31 cellular contexts compared by ENCODE assay signal in the genomic region with DNA sequence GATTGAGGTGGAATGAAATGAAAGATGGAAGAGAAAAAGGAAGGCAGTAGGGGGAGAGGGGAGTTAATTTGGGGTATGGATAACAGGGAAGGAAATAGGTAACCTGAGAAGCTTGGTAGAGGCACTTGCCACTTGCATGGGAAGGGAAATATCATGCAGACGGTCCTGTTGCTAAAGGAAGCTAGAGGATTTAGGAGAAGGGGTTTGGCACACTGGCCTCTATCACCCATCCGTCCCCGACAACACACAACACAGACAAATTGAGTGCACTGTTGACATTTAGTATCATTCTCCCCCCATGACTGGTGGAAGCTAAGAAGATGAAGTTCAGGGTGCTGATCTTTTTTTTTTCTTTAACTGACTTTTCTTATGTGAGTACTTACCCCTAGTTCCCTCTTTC. TPM values are rescaled to one million over a fixed set of nuclear protein-coding genes. Genes with fewer than 3 reads are reported as not detected.
DNase-seq lines count a peak whose midpoint lies in the region.
"Had no signal": no experiment of that assay in that cellular context is flagged by ENCODE, and none has a peak within 500 bp of the region (broad histone marks: within the 10 kb centered on the region; RNA-seq: fewer than 3 reads in every experiment).

No MANE protein-coding gene starts in this region.

- DNase-seq in activated naive CD4-positive, alpha-beta T cell treated with anti-CD3 and anti-CD28 coated beads, Interleukin-2, amount 50 U/mL, for 16 hours = no peak
- DNase-seq in activated T-helper 1 cell treated with anti-CD3 and anti-CD28 coated beads, Interleukin-12 subunit alpha, Interleukin-12 subunit beta, Interleukin-2, Interleukin-4 antibody, amounts not matched to agents 30 ng/mL and 10 ng/mL and 1 ng/mL, durations not matched to agents 14 hours and 24 hours and 36 hours (ENCODE audit: low spot score) = no peak
- DNase-seq in mesenchymal stem cell (no peak), NCI-H524 (lab: John Stamatoyannopoulos, UW) (no peak), pons (ENCODE audit: low spot score) (no peak)
- no peak for DNase-seq in stimulated activated CD4-positive, alpha-beta T cell treated with anti-CD3 and anti-CD28 coated beads, Interleukin-12 subunit alpha, Interleukin-12 subunit beta, amount 100 ng/mL, for 4 hours
- DNase-seq: activated CD4-positive, alpha-beta T cell treated with anti-CD3 and anti-CD28 coated beads, Interleukin-2, amount 50 U/mL, for 48 hours; activated CD8-positive, alpha-beta memory T cell treated with anti-CD3 and anti-CD28 coated beads, Interleukin-2, amount 50 U/mL, for 48 hours; activated gamma-delta T cell; caudate nucleus; DMS153; erythroblast; Karpas-422; kidney; NCI-H1048; NCI-H1930; NCI-H2227 treated with DMSO at 0.1 percent for 48 hours; nucleus accumbens; OCI-M1; Right ventricle myocardium superior; stomach had no signal

- peak overlapping the region in 1 of 2 experiments; percentile 64 for H2BK12ac ChIP-seq in mesenchymal stem cell (ENCODE audit: low read length in 2 of 2)

- no CpG with 5 or more reads among the region's 3 CpGs for WGBS in mesenchymal stem cell

- H3K4ac ChIP-seq in mesenchymal stem cell (ENCODE audit: low read depth in 1 of 2, low read length in 2 of 2) = peak overlapping the region in 1 of 2 experiments; percentile 30

- H2BK15ac ChIP-seq in mesenchymal stem cell (ENCODE audit: low read depth, poor library complexity, severe bottlenecking) = no peak overlapping the region

- H3K23ac ChIP-seq in mesenchymal stem cell (ENCODE audit: low read length in 2 of 2) = no peak overlapping the region

- no peak overlapping the region for H2AK5ac ChIP-seq in mesenchymal stem cell (ENCODE audit: low read length, severe bottlenecking)

- peaks cover 4% of the 10 kb centered on the region for H3K9me3 ChIP-seq in mesenchymal stem cell (ENCODE audit: control insufficient read depth, low read length)

- H3K79me1 ChIP-seq in mesenchymal stem cell (replicated peaks; ENCODE audit: low read length, poor library complexity, severe bottlenecking) = no peaks in the 10 kb centered on the region

- H2AFZ ChIP-seq in mesenchymal stem cell (ENCODE audit: low read depth, low read length) = no peak overlapping the region

- H3K36me3 Mint-ChIP-seq in activated naive CD4-positive, alpha-beta T cell treated with anti-CD3 and anti-CD28 coated beads, Interleukin-2, amount 50 U/mL, for 24 hours = peaks cover 31% of the 10 kb centered on the region
- H3K36me3 Mint-ChIP-seq in activated T-helper 1 cell treated with anti-CD3 and anti-CD28 coated beads, Interleukin-12 subunit alpha, Interleukin-12 subunit beta, Interleukin-2, Interleukin-4 antibody, amounts not matched to agents 30 ng/mL and 10 ng/mL and 1 ng/mL, durations not matched to agents 14 hours and 24 hours and 36 hours (ENCODE audit: low read depth) = peaks cover 40% of the 10 kb centered on the region

- H3K18ac ChIP-seq in mesenchymal stem cell (ENCODE audit: low read depth in 1 of 2, low read length in 2 of 2) = peak overlapping the region; percentile 38 to 53

- peak overlapping the region; percentile 90 for H3K4me3 Mint-ChIP-seq in activated naive CD4-positive, alpha-beta T cell treated with anti-CD3 and anti-CD28 coated beads, Interleukin-2, amount 50 U/mL, for 24 hours
- H3K4me3 Mint-ChIP-seq in activated T-helper 1 cell treated with anti-CD3 and anti-CD28 coated beads, Interleukin-12 subunit alpha, Interleukin-12 subunit beta, Interleukin-2, Interleukin-4 antibody, amounts not matched to agents 30 ng/mL and 10 ng/mL and 1 ng/mL, durations not matched to agents 14 hours and 24 hours and 36 hours = peak overlapping the region; percentile 2

- H3K4me3 ChIP-seq in mesenchymal stem cell (ENCODE audit: insufficient read depth in 1 of 2, low read depth in 1 of 2, low read length in 2 of 2) = no peak overlapping the region
- H3K4me3 ChIP-seq: ascending aorta, lung, right atrium auricular region, stomach, tibial nerve had no signal

- H3K27me3 Mint-ChIP-seq in activated naive CD4-positive, alpha-beta T cell treated with anti-CD3 and anti-CD28 coated beads, Interleukin-2, amount 50 U/mL, for 24 hours = no peaks in the 10 kb centered on the region
- no peaks in the 10 kb centered on the region for H3K27me3 Mint-ChIP-seq in activated T-helper 1 cell treated with anti-CD3 and anti-CD28 coated beads, Interleukin-12 subunit alpha, Interleukin-12 subunit beta, Interleukin-2, Interleukin-4 antibody, amounts not matched to agents 30 ng/mL and 10 ng/mL and 1 ng/mL, durations not matched to agents 14 hours and 24 hours and 36 hours (ENCODE audit: insufficient read depth)

- peak overlapping the region; percentile 98 for H3K27ac Mint-ChIP-seq in activated naive CD4-positive, alpha-beta T cell treated with anti-CD3 and anti-CD28 coated beads, Interleukin-2, amount 50 U/mL, for 24 hours
- H3K27ac Mint-ChIP-seq in activated T-helper 1 cell treated with anti-CD3 and anti-CD28 coated beads, Interleukin-12 subunit alpha, Interleukin-12 subunit beta, Interleukin-2, Interleukin-4 antibody, amounts not matched to agents 30 ng/mL and 10 ng/mL and 1 ng/mL, durations not matched to agents 14 hours and 24 hours and 36 hours = no peak overlapping the region

- intact Hi-C loops in activated T-helper 1 cell treated with anti-CD3 and anti-CD28 coated beads, Interleukin-12 subunit alpha, Interleukin-12 subunit beta, Interleukin-2, Interleukin-4 antibody, amounts not matched to agents 30 ng/mL and 10 ng/mL and 1 ng/mL, durations not matched to agents 14 hours and 24 hours and 36 hours (cut with micrococcal nuclease) = no loop called here

- H4K8ac ChIP-seq in mesenchymal stem cell (ENCODE audit: low read length) = peak overlapping the region; percentile 42

- H3K27me3 ChIP-seq in mesenchymal stem cell (ENCODE audit: control insufficient read depth in 1 of 2, insufficient read depth in 1 of 2, low read length in 2 of 2) = peaks cover 0 to 44% of the 10 kb centered on the region in 2 experiments
- H3K27me3 ChIP-seq: ascending aorta, right atrium auricular region, stomach, tibial nerve had no signal

- H3K27ac ChIP-seq in mesenchymal stem cell (ENCODE audit: low read length, poor library complexity, severe bottlenecking) = no peak overlapping the region
- H3K27ac ChIP-seq: ascending aorta, C4-2B, right atrium auricular region had no signal

- no peak overlapping the region for H4K91ac ChIP-seq in mesenchymal stem cell (ENCODE audit: low read length)

- peaks cover 14% of the 10 kb centered on the region for H3K9me3 Mint-ChIP-seq in activated naive CD4-positive, alpha-beta T cell treated with anti-CD3 and anti-CD28 coated beads, Interleukin-2, amount 50 U/mL, for 24 hours
- H3K9me3 Mint-ChIP-seq in activated T-helper 1 cell treated with anti-CD3 and anti-CD28 coated beads, Interleukin-12 subunit alpha, Interleukin-12 subunit beta, Interleukin-2, Interleukin-4 antibody, amounts not matched to agents 30 ng/mL and 10 ng/mL and 1 ng/mL, durations not matched to agents 14 hours and 24 hours and 36 hours = peaks cover 47% of the 10 kb centered on the region

- no peak overlapping the region for H3K4me2 ChIP-seq in mesenchymal stem cell (ENCODE audit: low read length, poor library complexity, severe bottlenecking)

- peaks cover 42% of the 10 kb centered on the region for H3K4me1 Mint-ChIP-seq in activated naive CD4-positive, alpha-beta T cell treated with anti-CD3 and anti-CD28 coated beads, Interleukin-2, amount 50 U/mL, for 24 hours
- H3K4me1 Mint-ChIP-seq in activated T-helper 1 cell treated with anti-CD3 and anti-CD28 coated beads, Interleukin-12 subunit alpha, Interleukin-12 subunit beta, Interleukin-2, Interleukin-4 antibody, amounts not matched to agents 30 ng/mL and 10 ng/mL and 1 ng/mL, durations not matched to agents 14 hours and 24 hours and 36 hours (ENCODE audit: low read depth) = peaks cover 44% of the 10 kb centered on the region

- H3K36me3 ChIP-seq in mesenchymal stem cell (ENCODE audit: control insufficient read depth in 1 of 2, insufficient read depth in 2 of 2, low read depth in 1 of 2, low read length in 2 of 2) = peaks cover 0 to 4% of the 10 kb centered on the region in 2 experiments
- H3K36me3 ChIP-seq: right atrium auricular region had no signal

- no peak overlapping the region for H2BK5ac ChIP-seq in mesenchymal stem cell (ENCODE audit: low read depth, low read length, poor library complexity, severe bottlenecking)

- no peaks in the 10 kb centered on the region for H3K4me1 ChIP-seq in mesenchymal stem cell (ENCODE audit: control insufficient read depth, insufficient read depth, low read depth, low read length)

- H2BK120ac ChIP-seq in mesenchymal stem cell (ENCODE audit: low read depth, low read length) = peak overlapping the region; percentile 71

- H3K9ac ChIP-seq in mesenchymal stem cell (ENCODE audit: low read length) = no peak overlapping the region

- H3K14ac ChIP-seq in mesenchymal stem cell (ENCODE audit: low read length in 2 of 2) = peak overlapping the region in 1 of 2 experiments; percentile 59

RNA-seq across cellular contexts. Expression of a gene that starts 2.0 kb away (rescaled TPM):
- not detected in 2 replicates for total RNA-seq in activated T-helper 1 cell treated with anti-CD3 and anti-CD28 coated beads, Interleukin-12 subunit alpha, Interleukin-12 subunit beta, Interleukin-2, Interleukin-4 antibody, amounts not matched to agents 30 ng/mL and 10 ng/mL and 1 ng/mL, durations not matched to agents 14 hours and 24 hours and 36 hours
- not detected for polyA plus RNA-seq in mesenchymal stem cell (2013, experiment 1 of 2)
- not detected for polyA plus RNA-seq in mesenchymal stem cell (2013, experiment 2 of 2)
- total RNA-seq: ascending aorta, frontal cortex, G401, H1, kidney, lung, right atrium auricular region, Right ventricle myocardium superior, stomach, tibial nerve had no signal
- polyA plus RNA-seq: AG04450, H1, lung, stomach had no signal

RNA-seq across cellular contexts. Expression of a gene that starts 17.6 kb away (rescaled TPM):
- 0.61 and 0.75 TPM in 2 replicates for total RNA-seq in activated T-helper 1 cell treated with anti-CD3 and anti-CD28 coated beads, Interleukin-12 subunit alpha, Interleukin-12 subunit beta, Interleukin-2, Interleukin-4 antibody, amounts not matched to agents 30 ng/mL and 10 ng/mL and 1 ng/mL, durations not matched to agents 14 hours and 24 hours and 36 hours
- 3.6 TPM for polyA plus RNA-seq in mesenchymal stem cell (2013, experiment 1 of 2)
- 3.6 TPM for polyA plus RNA-seq in mesenchymal stem cell (2013, experiment 2 of 2)

RNA-seq across cellular contexts. Expression of a gene that starts 43.8 kb away (rescaled TPM):
- total RNA-seq in activated T-helper 1 cell treated with anti-CD3 and anti-CD28 coated beads, Interleukin-12 subunit alpha, Interleukin-12 subunit beta, Interleukin-2, Interleukin-4 antibody, amounts not matched to agents 30 ng/mL and 10 ng/mL and 1 ng/mL, durations not matched to agents 14 hours and 24 hours and 36 hours = 33.3 and 36.1 TPM in 2 replicates
- 15.2 TPM for polyA plus RNA-seq in mesenchymal stem cell (2013, experiment 1 of 2)
- polyA plus RNA-seq in mesenchymal stem cell (2013, experiment 2 of 2) = 16.5 TPM
